In the genomic region with DNA sequence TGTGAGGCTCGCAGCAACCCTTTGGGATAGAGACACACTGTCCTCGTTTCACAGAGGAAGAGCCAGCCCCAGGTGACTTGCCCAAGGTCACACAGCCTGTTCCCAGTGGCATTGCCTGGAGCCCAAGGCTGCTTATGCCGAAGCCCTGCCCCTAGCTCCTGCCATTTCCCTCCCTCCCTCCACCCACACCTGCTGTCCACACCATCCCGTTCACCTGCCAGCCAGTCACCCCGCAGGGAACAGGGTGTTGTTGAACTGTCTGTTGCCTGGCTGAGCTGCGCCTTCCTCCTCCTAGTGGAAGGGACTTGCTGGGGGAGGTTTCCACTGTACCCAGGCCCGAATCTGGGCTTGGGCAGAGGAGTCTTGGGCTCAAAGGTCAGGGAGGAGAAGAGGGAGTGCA, we compare ENCODE assay signal across 27 cellular contexts. TPM values are rescaled to one million over a fixed set of nuclear protein-coding genes. Genes with fewer than 3 reads are reported as not detected.
DNase-seq lines count a peak whose midpoint lies in the region; ATAC-seq, FAIRE-seq and TF ChIP-seq lines count a peak whose summit lies in the region.
"Had no signal": no experiment of that assay in that cellular context is flagged by ENCODE, and none has a peak within 500 bp of the region (broad histone marks: within the 10 kb centered on the region; RNA-seq: fewer than 3 reads in every experiment).

No MANE protein-coding gene starts in this region.

- H4K8ac ChIP-seq in H1 (ENCODE audit: extremely low read depth, insufficient read depth, low read length): no peak overlapping the region

- H2BK120ac ChIP-seq in H1 (replicated peaks; ENCODE audit: low read depth, low read length): no peak overlapping the region

- H3K23me2 ChIP-seq in H1 (ENCODE audit: low read depth, low read length): no peaks in the 10 kb centered on the region

- no peaks in the 10 kb centered on the region for H3K36me3 ChIP-seq in H1 (ENCODE audit: control insufficient read depth in 2 of 4, insufficient read depth in 4 of 4, low read length in 3 of 4)
- H3K36me3 ChIP-seq: ascending aorta had no signal

- no peak for FAIRE-seq in H1 (lab: Jason Lieb, UNC)
- FAIRE-seq: K562 had no signal

- H3K79me2 ChIP-seq in H1 (ENCODE audit: control insufficient read depth in 1 of 2, insufficient read depth in 2 of 2, low read length in 2 of 2): no peaks in the 10 kb centered on the region

- H2BK15ac ChIP-seq in H1 (ENCODE audit: low read length): 0 out of 2 replicates have a peak overlapping the region, but pooled peaks have one; percentile 19

- no peak overlapping the region for H4K5ac ChIP-seq in H1 (ENCODE audit: insufficient read length, low read depth, low read length)

- WGBS in H1 (ENCODE audit: extremely low coverage in 1 of 2, insufficient coverage in 1 of 2, insufficient read length in 1 of 2, insufficient replicate concordance in 2 of 2, low coverage in 1 of 2, low lambda C conversion rate in 2 of 2, missing lambda C conversion rate in 1 of 2), 2 experiments: 94% methylated on average over 6 of the region's 7 CpGs; no CpG with 5 or more reads in 1 of the 2 experiments

- 0 out of 2 replicates have a peak overlapping the region, but pooled peaks have one; percentile 18 for H2BK12ac ChIP-seq in H1 (ENCODE audit: low read depth, low read length)

- no peak overlapping the region for H3K4me3 ChIP-seq in H1 (ENCODE audit: extremely low read depth in 1 of 4, insufficient read depth in 2 of 4, low read depth in 3 of 4, low read length in 4 of 4)
- H3K4me3 ChIP-seq: ascending aorta, K562 had no signal

- 0 out of 2 replicates have a peak overlapping the region, but pooled peaks have one; percentile 10 for H2AK5ac ChIP-seq in H1 (ENCODE audit: low read depth, low read length)

- no peak overlapping the region for H3K18ac ChIP-seq in H1 (ENCODE audit: extremely low read depth, low read length)

- H3K27ac ChIP-seq in H1 (ENCODE audit: low read depth, low read length): no peak overlapping the region
- H3K27ac ChIP-seq: ascending aorta had no signal

- intact Hi-C loops in activated CD8-positive, alpha-beta T cell treated with anti-CD3 and anti-CD28 coated beads for 36 hours (cut with micrococcal nuclease): no loop called here

- H2AFZ ChIP-seq in H1 (ENCODE audit: low read length): no peak overlapping the region

- peak overlapping the region; percentile 42 for H3K27ac Mint-ChIP-seq in activated CD8-positive, alpha-beta T cell treated with anti-CD3 and anti-CD28 coated beads for 36 hours
- H3K27ac Mint-ChIP-seq in activated CD8-positive, alpha-beta T cell treated with anti-CD3 and anti-CD28 coated beads, Interleukin-2, amount 10 ng/mL, durations not matched to agents 7 days and 5 days: no peak overlapping the region
- H3K27ac Mint-ChIP-seq: nephron, type B pancreatic cell had no signal

- no peak for ATAC-seq in activated CD8-positive, alpha-beta T cell treated with anti-CD3 and anti-CD28 coated beads for 36 hours
- no peak for ATAC-seq in activated CD8-positive, alpha-beta T cell treated with anti-CD3 and anti-CD28 coated beads, Interleukin-2, amount 10 ng/mL, durations not matched to agents 7 days and 5 days
- ATAC-seq: Right ventricle myocardium inferior, sciatic nerve had no signal

- H3K14ac ChIP-seq in H1 (ENCODE audit: insufficient read length): no peak overlapping the region

- peak overlapping the region; percentile 69 for H4K91ac ChIP-seq in H1 (replicated peaks; ENCODE audit: insufficient read length, low read length)

- H3K4me2 ChIP-seq in H1 (ENCODE audit: insufficient read depth in 1 of 2, low read depth in 2 of 2, low read length in 2 of 2): no peak overlapping the region

- TF ChIP-seq CTCF in activated CD8-positive, alpha-beta T cell treated with anti-CD3 and anti-CD28 coated beads for 36 hours (IDR thresholded peaks at IDR 0.05): no peak
- TF ChIP-seq CTCF in H1 (IDR thresholded peaks at IDR 0.05; ENCODE audit: control extremely low read depth in 1 of 3, insufficient read depth in 1 of 3, low read depth in 1 of 3, low read length in 3 of 3): no peak

- peaks cover 0 to 18% (median 13%) of the 10 kb centered on the region in 4 experiments; a peak in 5 of 7 replicates for H3K4me1 ChIP-seq in H1 (replicated peaks in 1 of 4; ENCODE audit: control insufficient read depth in 3 of 4, insufficient read depth in 4 of 4, low read length in 3 of 4)

- H2BK5ac ChIP-seq in H1 (ENCODE audit: low read depth, low read length): no peak overlapping the region

- no peaks in the 10 kb centered on the region for H3K79me1 ChIP-seq in H1 (ENCODE audit: low read depth, low read length)

- H3K27me3 Mint-ChIP-seq in activated CD8-positive, alpha-beta T cell treated with anti-CD3 and anti-CD28 coated beads for 36 hours: no peaks in the 10 kb centered on the region
- no peaks in the 10 kb centered on the region for H3K27me3 Mint-ChIP-seq in activated CD8-positive, alpha-beta T cell treated with anti-CD3 and anti-CD28 coated beads, Interleukin-2, amount 10 ng/mL, durations not matched to agents 7 days and 5 days (ENCODE audit: low read depth)
- H3K27me3 Mint-ChIP-seq: activated naive CD4-positive, alpha-beta T cell treated with anti-CD3 and anti-CD28 coated beads, Interleukin-2, amount 50 U/mL, for 24 hours had no signal

- H3K36me3 Mint-ChIP-seq in activated CD8-positive, alpha-beta T cell treated with anti-CD3 and anti-CD28 coated beads for 36 hours (ENCODE audit: low read depth): no peaks in the 10 kb centered on the region
- H3K36me3 Mint-ChIP-seq in activated CD8-positive, alpha-beta T cell treated with anti-CD3 and anti-CD28 coated beads, Interleukin-2, amount 10 ng/mL, durations not matched to agents 7 days and 5 days (ENCODE audit: low read depth): no peaks in the 10 kb centered on the region
- H3K36me3 Mint-ChIP-seq: activated naive CD4-positive, alpha-beta T cell treated with anti-CD3 and anti-CD28 coated beads, Interleukin-2, amount 50 U/mL, for 24 hours; type B pancreatic cell had no signal

- no peak for TF ChIP-seq EP300 in H1 (IDR thresholded peaks at IDR 0.05; ENCODE audit: borderline replicate concordance in 1 of 2, low read depth in 2 of 2, low read length in 2 of 2)

- no peak overlapping the region for H2BK20ac ChIP-seq in H1 (ENCODE audit: low read length)

- H3K23ac ChIP-seq in H1 (ENCODE audit: insufficient read length): no peak overlapping the region

- peak overlapping the region; percentile 54 for H3K4ac ChIP-seq in H1 (replicated peaks; ENCODE audit: insufficient read length, low read depth, low read length)

- H3K27me3 ChIP-seq in H1 (replicated peaks in 1 of 4; ENCODE audit: control insufficient read depth in 3 of 4, extremely low read depth in 1 of 4, insufficient read depth in 3 of 4, low read length in 3 of 4): no peaks in the 10 kb centered on the region
- H3K27me3 ChIP-seq: ascending aorta had no signal

- CTCF ChIA-PET in activated CD8-positive, alpha-beta T cell treated with anti-CD3 and anti-CD28 coated beads for 36 hours (lab: Charles Lee): interaction anchor here (2.6 kb wide), 1 partner anchor 13 kb away, joined by 9 read pairs; the partner anchor contains the start of gene TOR2A
- CTCF ChIA-PET in activated CD8-positive, alpha-beta T cell treated with anti-CD3 and anti-CD28 coated beads, Interleukin-2, amount 10 ng/mL, durations not matched to agents 7 days and 5 days (lab: Charles Lee): interaction anchor here (5.3 kb wide), 1 partner anchor 13 kb away, joined by 27 read pairs; the partner anchor contains the start of gene TOR2A
- CTCF ChIA-PET in H1 (lab: Charles Lee; ENCODE audit: partially characterized antibody): interaction anchor here (1.0 to 1.4 kb wide), 7 partner anchors 9 to 81 kb away, joined by 3 to 7 read pairs (median 4); partner anchors contain the start of gene CDK9

- no peak overlapping the region for H3K4me3 Mint-ChIP-seq in activated CD8-positive, alpha-beta T cell treated with anti-CD3 and anti-CD28 coated beads for 36 hours
- no peak overlapping the region for H3K4me3 Mint-ChIP-seq in activated CD8-positive, alpha-beta T cell treated with anti-CD3 and anti-CD28 coated beads, Interleukin-2, amount 10 ng/mL, durations not matched to agents 7 days and 5 days
- H3K4me3 Mint-ChIP-seq: nephron, type B pancreatic cell had no signal

- no peaks in the 10 kb centered on the region for H4K20me1 ChIP-seq in H1 (replicated peaks in 1 of 2; ENCODE audit: control insufficient read depth in 1 of 2, insufficient read depth in 2 of 2, low read length in 2 of 2)

- no peak overlapping the region for H3K56ac ChIP-seq in H1 (replicated peaks; ENCODE audit: insufficient read length, low read depth, low read length)

- peaks cover 21% of the 10 kb centered on the region for H3K4me1 Mint-ChIP-seq in activated CD8-positive, alpha-beta T cell treated with anti-CD3 and anti-CD28 coated beads for 36 hours (ENCODE audit: low read depth)
- peaks cover 26% of the 10 kb centered on the region for H3K4me1 Mint-ChIP-seq in activated CD8-positive, alpha-beta T cell treated with anti-CD3 and anti-CD28 coated beads, Interleukin-2, amount 10 ng/mL, durations not matched to agents 7 days and 5 days (ENCODE audit: low read depth)
- H3K4me1 Mint-ChIP-seq: nephron had no signal

- H3K9me3 ChIP-seq in H1 (ENCODE audit: insufficient read depth in 2 of 2, low read depth in 1 of 2, low read length in 1 of 2): no peaks in the 10 kb centered on the region
- H3K9me3 ChIP-seq: ascending aorta had no signal

- no peak for DNase-seq in activated CD8-positive, alpha-beta T cell treated with anti-CD3 and anti-CD28 coated beads for 36 hours
- DNase-seq in activated CD8-positive, alpha-beta T cell treated with anti-CD3 and anti-CD28 coated beads, Interleukin-2, amount 10 ng/mL, durations not matched to agents 7 days and 5 days: no peak
- DNase-seq in NCI-H2171 (lab: John Stamatoyannopoulos, UW): peak; percentile 33
- DNase-seq in H1 (ENCODE audit: low read depth in 1 of 2, low spot score in 2 of 2): no peak
- DNase-seq in cerebellar nuclear complex (lab: John Stamatoyannopoulos, UW): no peak
- no peak for DNase-seq in NCI-H446 (lab: John Stamatoyannopoulos, UW)
- DNase-seq in ureter (ENCODE audit: low spot score): no peak
- DNase-seq in iPS-NIHi7 (ENCODE audit: extremely low spot score): no peak
- DNase-seq: C1 segment of cervical spinal cord; central memory CD4-positive, alpha-beta T cell; erythroblast; foreskin fibroblast; midbrain; MM.1S; NCI-H187; NCI-H524; posterior cingulate gyrus; stimulated activated CD4-positive, alpha-beta T cell treated with anti-CD3 and anti-CD28 coated beads, Interleukin-15, amount 100 ng/mL, for 24 hours had no signal

- no peak overlapping the region for H3K9ac ChIP-seq in H1 (replicated peaks in 1 of 4; ENCODE audit: extremely low read depth in 1 of 4, low read depth in 3 of 4, low read length in 3 of 4)

- no peak for TF ChIP-seq POLR2A in H1 (IDR thresholded peaks at IDR 0.05; ENCODE audit: control extremely low read depth in 1 of 2, low read depth in 2 of 2, low read length in 2 of 2)

- POLR2A ChIA-PET in activated CD8-positive, alpha-beta T cell treated with anti-CD3 and anti-CD28 coated beads for 36 hours (lab: Charles Lee): interaction anchor here (0.9 to 2.2 kb wide), 2 partner anchors 9 to 11 kb away, joined by 3 to 7 read pairs; no protein-coding TSS in a partner anchor
- POLR2A ChIA-PET in activated CD8-positive, alpha-beta T cell treated with anti-CD3 and anti-CD28 coated beads, Interleukin-2, amount 10 ng/mL, durations not matched to agents 7 days and 5 days (lab: Charles Lee): interaction anchor here (0.8 kb wide), 1 partner anchor 13 kb away, joined by 3 read pairs; the partner anchor contains the start of gene TOR2A
- POLR2A ChIA-PET in H1 (lab: Charles Lee; ENCODE audit: partially characterized antibody): interaction anchor here (1.1 to 1.6 kb wide), 3 partner anchors 11 to 147 kb away, joined by 3 to 7 read pairs (median 3); partner anchors contain the start of gene CDK9

- TF ChIP-seq RAD21 in H1 (IDR thresholded peaks at IDR 0.05 in 1 of 2, conservative IDR thresholded peaks at IDR 0.05 in 1 of 2; ENCODE audit: low read depth in 2 of 2, low read length in 2 of 2): no peak

- H3K9me3 Mint-ChIP-seq in activated CD8-positive, alpha-beta T cell treated with anti-CD3 and anti-CD28 coated beads for 36 hours: no peaks in the 10 kb centered on the region
- H3K9me3 Mint-ChIP-seq in activated CD8-positive, alpha-beta T cell treated with anti-CD3 and anti-CD28 coated beads, Interleukin-2, amount 10 ng/mL, durations not matched to agents 7 days and 5 days (ENCODE audit: insufficient read depth): no peaks in the 10 kb centered on the region
- H3K9me3 Mint-ChIP-seq: activated naive CD4-positive, alpha-beta T cell treated with anti-CD3 and anti-CD28 coated beads, Interleukin-2, amount 50 U/mL, for 24 hours; nephron; type B pancreatic cell had no signal

RNA-seq across cellular contexts. Expression of gene TTC16, which starts 6.2 kb away (rescaled TPM):
- total RNA-seq in activated CD8-positive, alpha-beta T cell treated with anti-CD3 and anti-CD28 coated beads for 36 hours: 1 to 10 TPM; 2.1 to 2.3 TPM
- 1 to 10 TPM; 4.7 to 5.0 TPM for total RNA-seq in activated CD8-positive, alpha-beta T cell treated with anti-CD3 and anti-CD28 coated beads, Interleukin-2, amount 10 ng/mL, durations not matched to agents 7 days and 5 days
- total RNA-seq in H1 (2021; fragmentation: NEBNext Ultra II Directional; extraction: Animal tissue kit (Norgen Biotek cat#: 25700)): not detected in 2 replicates
- polyA plus RNA-seq in H1 (2011; rRNA removed): 0.03 TPM in 2 replicates
- polyA plus RNA-seq in H1 (2011; cell fraction: cytosol; rRNA removed): 0.03 TPM
- polyA plus RNA-seq in H1 (2011; cell fraction: nucleus; rRNA removed): 0.11 TPM
- 0.08 TPM in 2 of 4 replicates, not detected in the others for polyA plus RNA-seq in H1 (2012, experiment 1 of 2)
- polyA plus RNA-seq in H1 (2012, experiment 2 of 2): not detected
- polyA plus RNA-seq in H1 (2013, experiment 1 of 2): 0.02 TPM
- 0.02 TPM for polyA plus RNA-seq in H1 (2013, experiment 2 of 2)
- 0.06 TPM in 1 of 2 replicates, not detected in the other for polyA minus RNA-seq in H1 (2011; rRNA and poly(A)+ RNA removed)
- polyA minus RNA-seq in H1 (2011; cell fraction: cytosol; rRNA and poly(A)+ RNA removed): not detected
- polyA minus RNA-seq in H1 (2011; cell fraction: nucleus; rRNA and poly(A)+ RNA removed): not detected
- total RNA-seq in ureter: 0.34 TPM
- total RNA-seq: ascending aorta, H7, K562 had no signal

RNA-seq across cellular contexts. Expression of gene PTRH1, which starts 6.6 kb away (rescaled TPM):
- 10 to 100 TPM; 15.9 to 16.0 TPM for total RNA-seq in activated CD8-positive, alpha-beta T cell treated with anti-CD3 and anti-CD28 coated beads for 36 hours
- 10 to 100 TPM; 10.2 to 14.1 TPM for total RNA-seq in activated CD8-positive, alpha-beta T cell treated with anti-CD3 and anti-CD28 coated beads, Interleukin-2, amount 10 ng/mL, durations not matched to agents 7 days and 5 days
- total RNA-seq in H1 (2021; fragmentation: NEBNext Ultra II Directional; extraction: Animal tissue kit (Norgen Biotek cat#: 25700)): 11.1 and 11.2 TPM in 2 replicates
- polyA plus RNA-seq in H1 (2011; rRNA removed): 19.8 and 26.4 TPM in 2 replicates
- 19.3 TPM for polyA plus RNA-seq in H1 (2011; cell fraction: cytosol; rRNA removed)
- polyA plus RNA-seq in H1 (2011; cell fraction: nucleus; rRNA removed): 15.4 TPM
- 4.3 to 12.8 TPM (median 10.2 TPM) in 4 replicates for polyA plus RNA-seq in H1 (2012, experiment 1 of 2)
- polyA plus RNA-seq in H1 (2012, experiment 2 of 2): 9.6 TPM
- polyA plus RNA-seq in H1 (2013, experiment 1 of 2): 5.9 TPM
- 6.8 TPM for polyA plus RNA-seq in H1 (2013, experiment 2 of 2)
- 1.8 and 3.4 TPM in 2 replicates for polyA minus RNA-seq in H1 (2011; rRNA and poly(A)+ RNA removed)
- polyA minus RNA-seq in H1 (2011; cell fraction: cytosol; rRNA and poly(A)+ RNA removed): 7.9 TPM
- 8.3 TPM for polyA minus RNA-seq in H1 (2011; cell fraction: nucleus; rRNA and poly(A)+ RNA removed)
- total RNA-seq in ureter: 12.5 TPM

RNA-seq across cellular contexts. Expression of gene TOR2A, which starts 13.0 kb away (rescaled TPM):
- 10 to 100 TPM; 14.4 to 16.1 TPM for total RNA-seq in activated CD8-positive, alpha-beta T cell treated with anti-CD3 and anti-CD28 coated beads for 36 hours
- 10 to 100 TPM; 27.0 to 29.1 TPM for total RNA-seq in activated CD8-positive, alpha-beta T cell treated with anti-CD3 and anti-CD28 coated beads, Interleukin-2, amount 10 ng/mL, durations not matched to agents 7 days and 5 days
- 18.4 and 18.7 TPM in 2 replicates for total RNA-seq in H1 (2021; fragmentation: NEBNext Ultra II Directional; extraction: Animal tissue kit (Norgen Biotek cat#: 25700))
- 24.9 and 34.2 TPM in 2 replicates for polyA plus RNA-seq in H1 (2011; rRNA removed)
- 18.8 TPM for polyA plus RNA-seq in H1 (2011; cell fraction: cytosol; rRNA removed)
- 24.8 TPM for polyA plus RNA-seq in H1 (2011; cell fraction: nucleus; rRNA removed)
- 10.1 to 23.2 TPM (median 21.4 TPM) in 4 replicates for polyA plus RNA-seq in H1 (2012, experiment 1 of 2)
- polyA plus RNA-seq in H1 (2012, experiment 2 of 2): 18.1 TPM
- polyA plus RNA-seq in H1 (2013, experiment 1 of 2): 18.7 TPM
- polyA plus RNA-seq in H1 (2013, experiment 2 of 2): 21.8 TPM
- 4.3 and 4.4 TPM in 2 replicates for polyA minus RNA-seq in H1 (2011; rRNA and poly(A)+ RNA removed)
- polyA minus RNA-seq in H1 (2011; cell fraction: cytosol; rRNA and poly(A)+ RNA removed): 11.2 TPM
- polyA minus RNA-seq in H1 (2011; cell fraction: nucleus; rRNA and poly(A)+ RNA removed): 9.3 TPM
- total RNA-seq in ureter: 9.9 TPM
- total RNA-seq: ascending aorta had no signal

RNA-seq across cellular contexts. Expression of gene CFAP157, which starts 15.3 kb away (rescaled TPM):
- under 1 TPM in 1 of 2 experiments, not detected in 1; 0.11 TPM for total RNA-seq in activated CD8-positive, alpha-beta T cell treated with anti-CD3 and anti-CD28 coated beads for 36 hours
- under 1 TPM in 1 of 2 experiments, not detected in 1; 0.16 TPM for total RNA-seq in activated CD8-positive, alpha-beta T cell treated with anti-CD3 and anti-CD28 coated beads, Interleukin-2, amount 10 ng/mL, durations not matched to agents 7 days and 5 days
- total RNA-seq in H1 (2021; fragmentation: NEBNext Ultra II Directional; extraction: Animal tissue kit (Norgen Biotek cat#: 25700)): not detected in 2 replicates
- 0.05 TPM in 1 of 2 replicates, not detected in the other for polyA plus RNA-seq in H1 (2011; rRNA removed)
- polyA plus RNA-seq in H1 (2011; cell fraction: cytosol; rRNA removed): 0.03 TPM
- 0.17 TPM for polyA plus RNA-seq in H1 (2011; cell fraction: nucleus; rRNA removed)
- polyA plus RNA-seq in H1 (2012, experiment 1 of 2): 1.1 to 1.8 TPM (median 1.4 TPM) in 4 replicates
- 0.62 TPM for polyA plus RNA-seq in H1 (2012, experiment 2 of 2)
- 0.06 TPM for polyA plus RNA-seq in H1 (2013, experiment 1 of 2)
- 0.02 TPM for polyA plus RNA-seq in H1 (2013, experiment 2 of 2)
- 0.06 TPM in 1 of 2 replicates, not detected in the other for polyA minus RNA-seq in H1 (2011; rRNA and poly(A)+ RNA removed)
- polyA minus RNA-seq in H1 (2011; cell fraction: cytosol; rRNA and poly(A)+ RNA removed): not detected
- polyA minus RNA-seq in H1 (2011; cell fraction: nucleus; rRNA and poly(A)+ RNA removed): not detected
- 1.5 TPM for total RNA-seq in ureter
- total RNA-seq: ascending aorta, H7, K562, liver, Right ventricle myocardium inferior had no signal

RNA-seq across cellular contexts. Expression of gene SH2D3C, which starts 56.4 kb away (rescaled TPM):
- 10 to 100 TPM; 29.9 to 30.3 TPM for total RNA-seq in activated CD8-positive, alpha-beta T cell treated with anti-CD3 and anti-CD28 coated beads for 36 hours
- total RNA-seq in activated CD8-positive, alpha-beta T cell treated with anti-CD3 and anti-CD28 coated beads, Interleukin-2, amount 10 ng/mL, durations not matched to agents 7 days and 5 days: 10 to 100 TPM; 75.6 to 77.5 TPM
- 6.4 and 7.3 TPM in 2 replicates for total RNA-seq in H1 (2021; fragmentation: NEBNext Ultra II Directional; extraction: Animal tissue kit (Norgen Biotek cat#: 25700))
- 8.1 and 12.3 TPM in 2 replicates for polyA plus RNA-seq in H1 (2011; rRNA removed)
- polyA plus RNA-seq in H1 (2011; cell fraction: cytosol; rRNA removed): 4.1 TPM
- polyA plus RNA-seq in H1 (2011; cell fraction: nucleus; rRNA removed): 7.2 TPM
- 3.5 to 7.1 TPM (median 5.6 TPM) in 4 replicates for polyA plus RNA-seq in H1 (2012, experiment 1 of 2)
- 5.4 TPM for polyA plus RNA-seq in H1 (2012, experiment 2 of 2)
- 2.8 TPM for polyA plus RNA-seq in H1 (2013, experiment 1 of 2)
- polyA plus RNA-seq in H1 (2013, experiment 2 of 2): 2.7 TPM
- polyA minus RNA-seq in H1 (2011; rRNA and poly(A)+ RNA removed): 4.2 and 4.4 TPM in 2 replicates
- 3.4 TPM for polyA minus RNA-seq in H1 (2011; cell fraction: cytosol; rRNA and poly(A)+ RNA removed)
- polyA minus RNA-seq in H1 (2011; cell fraction: nucleus; rRNA and poly(A)+ RNA removed): 9.1 TPM
- 15.7 TPM for total RNA-seq in ureter
